ENCODE assay signal across 13 cellular contexts in the genomic region with DNA sequence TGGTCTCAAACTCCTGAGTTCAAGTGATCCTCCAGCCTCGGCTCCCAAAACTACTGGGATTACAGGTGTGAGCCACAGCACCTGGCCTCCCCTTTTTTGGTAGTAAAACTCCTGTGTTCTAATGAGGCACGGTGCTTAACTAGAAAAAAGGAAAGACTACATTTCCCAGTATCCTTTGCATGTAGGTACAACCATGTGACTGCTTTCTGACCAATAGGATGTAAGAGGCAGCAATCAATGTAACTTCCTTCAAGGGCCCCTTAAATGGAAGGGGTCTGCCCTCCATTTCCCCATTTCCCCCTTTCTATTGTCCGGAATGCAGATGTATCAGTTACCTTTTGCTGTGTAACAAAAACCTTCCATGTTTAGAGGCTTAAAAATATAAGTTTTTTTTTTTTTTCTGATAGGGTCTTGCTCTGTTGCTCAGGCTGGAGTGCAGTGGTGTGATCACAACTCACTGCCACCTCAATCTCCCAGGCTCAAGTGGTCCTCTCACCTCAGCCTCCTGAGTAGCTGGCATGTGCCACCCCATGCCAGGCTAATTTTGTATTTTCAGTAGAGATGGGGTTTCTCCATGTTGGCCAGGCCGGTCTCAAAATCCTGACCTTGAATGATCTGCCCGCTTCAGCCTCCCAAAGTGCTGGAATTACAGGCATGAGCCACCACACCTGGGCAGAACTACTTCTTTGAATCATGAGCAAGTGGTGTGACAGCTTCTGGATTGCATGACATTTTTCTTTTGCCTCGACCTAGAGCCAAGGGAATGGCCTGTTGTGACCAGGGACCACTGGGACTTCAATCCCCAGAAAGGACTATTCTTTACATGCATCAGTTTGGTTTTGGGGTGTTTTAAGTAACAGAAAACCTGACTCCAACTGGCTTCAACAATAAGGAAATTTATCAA. TPM values are rescaled to one million over a fixed set of nuclear protein-coding genes. Genes with fewer than 3 reads are reported as not detected.
DNase-seq lines count a peak whose midpoint lies in the region; ATAC-seq and TF ChIP-seq lines count a peak whose summit lies in the region.
"Had no signal": no experiment of that assay in that cellular context is flagged by ENCODE, and none has a peak within 500 bp of the region (broad histone marks: within the 10 kb centered on the region; RNA-seq: fewer than 3 reads in every experiment).

No MANE protein-coding gene starts in this region.

- no peaks in the 10 kb centered on the region for H3K4me1 ChIP-seq in GM23248 (ENCODE audit: insufficient read depth)
- H3K4me1 ChIP-seq in uterus = no peaks in the 10 kb centered on the region
- H3K4me1 ChIP-seq: breast epithelium, esophagus muscularis mucosa had no signal

- no peak overlapping the region for H3K4me3 ChIP-seq in GM23248
- no peak overlapping the region for H3K4me3 ChIP-seq in fibroblast of mammary gland (ENCODE audit: control insufficient read depth, low read depth, low read length)
- no peak overlapping the region for H3K4me3 ChIP-seq in uterus
- H3K4me3 ChIP-seq: breast epithelium, esophagus muscularis mucosa had no signal

- H3K9me2 ChIP-seq in GM23248 (ENCODE audit: insufficient read depth) = no peaks in the 10 kb centered on the region

- TF ChIP-seq POLR2A in uterus (IDR thresholded peaks at IDR 0.05) = no peak

- no peaks in the 10 kb centered on the region for H3K79me2 ChIP-seq in GM23248 (ENCODE audit: insufficient read depth)

- H3K4me2 ChIP-seq in GM23248 (ENCODE audit: unreplicated experiment) = no peak overlapping the region

- no peak overlapping the region for H3K27ac ChIP-seq in GM23248
- H3K27ac ChIP-seq in uterus = no peak overlapping the region
- H3K27ac ChIP-seq: breast epithelium, esophagus muscularis mucosa had no signal

- in situ Hi-C loops in GM23248 (cut with MboI) = no loop called here

- H3K27me3 ChIP-seq in GM23248 (replicated peaks; ENCODE audit: insufficient read depth) (peaks cover 16% of the 10 kb centered on the region), uterus (peaks cover 0 to 11% of the 10 kb centered on the region in 2 donors)

- 39 to 43% methylated on average over 6 of the region's 6 CpGs for WGBS in GM23248 (ENCODE audit: low coverage in 1 of 2, low lambda C conversion rate in 2 of 2, missing lambda C conversion rate in 2 of 2), 2 experiments

- intact Hi-C loops in uterus (cut with DNase I; ENCODE audit: low total_unique reads) = loop anchor here (10.0 kb wide), 1 partner anchor 418 kb away; no protein-coding TSS in a partner anchor

- H4K20me1 ChIP-seq in GM23248 (ENCODE audit: insufficient read depth) = no peaks in the 10 kb centered on the region

- H3K9me3 ChIP-seq in GM23248 (ENCODE audit: low read depth) = no peaks in the 10 kb centered on the region
- H3K9me3 ChIP-seq in uterus = no peaks in the 10 kb centered on the region

- no peak for TF ChIP-seq CTCF in fibroblast of mammary gland (conservative IDR thresholded peaks at IDR 0.05; ENCODE audit: control insufficient read depth, insufficient read depth, low read depth, low read length)
- no peak for TF ChIP-seq CTCF in uterus (IDR thresholded peaks at IDR 0.05)

- no peak overlapping the region for H3K9ac ChIP-seq in GM23248

- H3F3A ChIP-seq in GM23248 (ENCODE audit: insufficient read depth) = no peaks in the 10 kb centered on the region

- peak; percentile 39 for DNase-seq in GM23248
- peak; percentile 20 for DNase-seq in NCI-H748 treated with DMSO at 0.1 percent for 48 hours (lab: John Stamatoyannopoulos, UW)
- DNase-seq in fibroblast of mammary gland (ENCODE audit: low read depth) = peak; percentile 39
- DNase-seq in uterus = no peak
- DNase-seq: activated T-cell treated with anti-CD3 and anti-CD28 coated beads, Interleukin-2, amount 50 U/mL, for 24 hours; natural killer cell; NCI-H1436 treated with DMSO at 0.1 percent for 48 hours; stimulated activated CD8-positive, alpha-beta memory T cell treated with anti-CD3 and anti-CD28 coated beads, Interleukin-4, amount 100 ng/mL, for 48 hours had no signal

- no peak overlapping the region for H2AFZ ChIP-seq in GM23248

- no peak for ATAC-seq in HG03565 (IDR thresholded peaks at IDR 0.05; ENCODE audit: unreplicated experiment)
- no peak for ATAC-seq in GM19452 (IDR thresholded peaks at IDR 0.05; ENCODE audit: unreplicated experiment)

- H3K36me3 ChIP-seq in GM23248 (ENCODE audit: low read depth) (no peaks in the 10 kb centered on the region), uterus (no peaks in the 10 kb centered on the region)
- H3K36me3 ChIP-seq: breast epithelium, esophagus muscularis mucosa had no signal

RNA-seq across cellular contexts. Expression of a gene that starts 2.4 kb away (rescaled TPM):
- total RNA-seq in GM23248 (2014; rRNA removed; shearing (Covaris generic)) = not detected in 2 replicates
- polyA plus RNA-seq in GM23248 (2016; fragmentation: Nextera tagmentation; extraction: Ambion mirVana) = not detected in 2 replicates
- total RNA-seq in uterus = not detected
- total RNA-seq: breast epithelium, esophagus muscularis mucosa, natural killer cell had no signal
- polyA plus RNA-seq: keratinocyte had no signal

RNA-seq across cellular contexts. Expression of a gene that starts 17.6 kb away (rescaled TPM):
- total RNA-seq in GM23248 (2014; rRNA removed; shearing (Covaris generic)) = not detected in 2 replicates
- polyA plus RNA-seq in GM23248 (2016; fragmentation: Nextera tagmentation; extraction: Ambion mirVana) = not detected in 2 replicates
- not detected for total RNA-seq in uterus
- total RNA-seq: breast epithelium, esophagus muscularis mucosa, natural killer cell had no signal
- polyA plus RNA-seq: keratinocyte had no signal

RNA-seq across cellular contexts. Expression of a gene that starts 49.5 kb away (rescaled TPM):
- total RNA-seq in GM23248 (2014; rRNA removed; shearing (Covaris generic)) = 145 and 164 TPM in 2 replicates
- polyA plus RNA-seq in GM23248 (2016; fragmentation: Nextera tagmentation; extraction: Ambion mirVana) = 122 and 127 TPM in 2 replicates
- 100 to 1,000 TPM in 1 of 4 donors, 10 to 100 TPM in 1, 1 to 10 TPM in 2; 1.5 to 105 (median 10.9) TPM for total RNA-seq in uterus

RNA-seq across cellular contexts. Expression of a gene that starts 50.9 kb away (rescaled TPM):
- total RNA-seq in GM23248 (2014; rRNA removed; shearing (Covaris generic)) = not detected in 2 replicates
- not detected in 2 replicates for polyA plus RNA-seq in GM23248 (2016; fragmentation: Nextera tagmentation; extraction: Ambion mirVana)
- total RNA-seq in uterus = under 1 TPM in 1 of 4 donors, not detected in 3; 0.82 TPM
- total RNA-seq: esophagus muscularis mucosa, natural killer cell had no signal

RNA-seq across cellular contexts. Expression of a gene that starts 53.1 kb away (rescaled TPM):
- total RNA-seq in GM23248 (2014; rRNA removed; shearing (Covaris generic)) = 2.7 and 7.1 TPM in 2 replicates
- 0.58 and 0.62 TPM in 2 replicates for polyA plus RNA-seq in GM23248 (2016; fragmentation: Nextera tagmentation; extraction: Ambion mirVana)
- total RNA-seq in uterus = 1 to 10 TPM in 2 of 4 donors, not detected in 2; 4.0 to 6.5 TPM

Comparison
In these comparisons a context has a peak if more than half of its experiments do, and no peak if none do; other contexts are left out.
1. DNase-seq: peak in GM23248 (single experiment), NCI-H748 treated with DMSO at 0.1 percent for 48 hours (single experiment) and fibroblast of mammary gland (single experiment); none in uterus (0 of 2).